In genomic region chr3:13234664-13235063, GRCh38 we compare ENCODE assay signal across 15 cellular contexts.
DNase-seq lines count a peak whose midpoint lies in the region; ATAC-seq and TF ChIP-seq lines count a peak whose summit lies in the region.
"Had no signal": no experiment of that assay in that cellular context is flagged by ENCODE, and none has a peak within 500 bp of the region (broad histone marks: within the 10 kb centered on the region; RNA-seq: fewer than 3 reads in every experiment).

No MANE protein-coding gene starts in this region.

- no peak for TF ChIP-seq CTCF in CD14-positive monocyte (IDR thresholded peaks at IDR 0.05)

- peak overlapping the region in 1 of 7 donors; percentile 50 for H3K27ac Mint-ChIP-seq in CD14-positive monocyte
- no peak overlapping the region for H3K27ac Mint-ChIP-seq in IgD-negative memory B cell
- H3K27ac Mint-ChIP-seq in central memory CD8-positive, alpha-beta T cell (ENCODE audit: low read depth) = peak overlapping the region; percentile 83
- H3K27ac Mint-ChIP-seq: activated T-helper 1 cell treated with anti-CD3 and anti-CD28 coated beads, Interleukin-12 subunit alpha, Interleukin-12 subunit beta, Interleukin-2, Interleukin-4 antibody, amounts not matched to agents 30 ng/mL and 10 ng/mL and 1 ng/mL, durations not matched to agents 14 hours and 24 hours and 36 hours had no signal

- H3K27me3 Mint-ChIP-seq in CD14-positive monocyte (ENCODE audit: low read depth in 3 of 3) (peaks cover 12 to 28% (median 19%) of the 10 kb centered on the region in 3 donors), IgD-negative memory B cell (peaks cover 25% of the 10 kb centered on the region)
- H3K27me3 Mint-ChIP-seq in central memory CD8-positive, alpha-beta T cell = peaks cover 41% of the 10 kb centered on the region

- peak; percentile 41 for ATAC-seq in central memory CD8-positive, alpha-beta T cell (replicated peaks; ENCODE audit: extremely low read depth, poor library complexity, severe bottlenecking)
- ATAC-seq in left lobe of liver (no peak), HG03175 (IDR thresholded peaks at IDR 0.05; ENCODE audit: unreplicated experiment) (no peak), GM18519 (IDR thresholded peaks at IDR 0.05; ENCODE audit: low FRiP score, unreplicated experiment) (no peak)
- ATAC-seq: Panc1 had no signal

- peak; percentile 53 for DNase-seq in A172 (ENCODE audit: low spot score)
- no peak for DNase-seq in CD14-positive monocyte (ENCODE audit: low spot score)
- DNase-seq in central memory CD8-positive, alpha-beta T cell (ENCODE audit: low spot score in 2 of 2) = no peak
- no peak for DNase-seq in DMS 273 treated with DMSO at 0.1 percent for 48 hours (lab: John Stamatoyannopoulos, UW)
- no peak for DNase-seq in left lobe of liver (ENCODE audit: low spot score)
- DNase-seq: BE2C, EL, NCI-H1694 treated with DMSO at 0.1 percent for 48 hours, NCI-H510A had no signal

- H3K4me1 Mint-ChIP-seq in CD14-positive monocyte (peaks cover 28% of the 10 kb centered on the region), IgD-negative memory B cell (peaks cover 28 to 36% (median 33%) of the 10 kb centered on the region in 3 donors)
- peaks cover 29% of the 10 kb centered on the region for H3K4me1 Mint-ChIP-seq in central memory CD8-positive, alpha-beta T cell

- peak overlapping the region; percentile 34 to 47 for H3K4me3 Mint-ChIP-seq in CD14-positive monocyte
- peak overlapping the region; percentile 1 to 92 (median 77) for H3K4me3 Mint-ChIP-seq in IgD-negative memory B cell
- peak overlapping the region; percentile 66 for H3K4me3 Mint-ChIP-seq in central memory CD8-positive, alpha-beta T cell
- H3K4me3 Mint-ChIP-seq: dendritic cell treated with granulocyte-macrophage colony-stimulating factor and Interleukin-4, amounts not matched to agents 40 ng/mL and 50 ng/mL, for 4 days had no signal

- H3K9me3 Mint-ChIP-seq in CD14-positive monocyte = peaks cover 0 to 3% (median 0%) of the 10 kb centered on the region in 7 donors
- H3K9me3 Mint-ChIP-seq in IgD-negative memory B cell = no peaks in the 10 kb centered on the region
- H3K9me3 Mint-ChIP-seq in central memory CD8-positive, alpha-beta T cell = no peaks in the 10 kb centered on the region
- H3K9me3 Mint-ChIP-seq: activated T-helper 1 cell treated with anti-CD3 and anti-CD28 coated beads, Interleukin-12 subunit alpha, Interleukin-12 subunit beta, Interleukin-2, Interleukin-4 antibody, amounts not matched to agents 30 ng/mL and 10 ng/mL and 1 ng/mL, durations not matched to agents 14 hours and 24 hours and 36 hours; dendritic cell treated with granulocyte-macrophage colony-stimulating factor and Interleukin-4, amounts not matched to agents 40 ng/mL and 50 ng/mL, for 4 days had no signal

- intact Hi-C loops in CD14-positive monocyte (cut with micrococcal nuclease) = no loop called here

- H3K36me3 Mint-ChIP-seq in CD14-positive monocyte (no peaks in the 10 kb centered on the region), IgD-negative memory B cell (peaks cover 1% of the 10 kb centered on the region)
- peaks cover 3% of the 10 kb centered on the region for H3K36me3 Mint-ChIP-seq in central memory CD8-positive, alpha-beta T cell (ENCODE audit: insufficient read depth)
